10 cellular contexts compared by ENCODE assay signal in genomic region chr15:84840741-84841429, GRCh38. TPM values are rescaled to one million over a fixed set of nuclear protein-coding genes. Genes with fewer than 3 reads are reported as not detected.
DNase-seq lines count a peak whose midpoint lies in the region; ATAC-seq, FAIRE-seq and TF ChIP-seq lines count a peak whose summit lies in the region.
"Had no signal": no experiment of that assay in that cellular context is flagged by ENCODE, and none has a peak within 500 bp of the region (broad histone marks: within the 10 kb centered on the region; RNA-seq: fewer than 3 reads in every experiment).

No MANE protein-coding gene starts in this region.

- H3K36me3 ChIP-seq in liver (ENCODE audit: control insufficient read depth in 4 of 4, insufficient read depth in 3 of 4, low read depth in 1 of 4, low read length in 3 of 4), result no peaks in the 10 kb centered on the region

- no peaks in the 10 kb centered on the region for H3K36me3 Mint-ChIP-seq in chondrocyte (ENCODE audit: low read depth)

- no peak for FAIRE-seq in urothelium cell line (lab: Jason Lieb, UNC)
- FAIRE-seq: A204.1 had no signal

- no peak for ATAC-seq in GM19324 (IDR thresholded peaks at IDR 0.05; ENCODE audit: low FRiP score, unreplicated experiment)
- no peak for ATAC-seq in HG02970 (IDR thresholded peaks at IDR 0.05; ENCODE audit: low FRiP score, unreplicated experiment)

- peaks cover 10 to 42% (median 21%) of the 10 kb centered on the region in 4 donors for H3K4me1 ChIP-seq in liver (ENCODE audit: control insufficient read depth in 4 of 4, insufficient read depth in 4 of 4, low read length in 3 of 4)

- peak overlapping the region; percentile 40 to 92 for H3K9ac ChIP-seq in liver (ENCODE audit: low read depth in 1 of 2, low read length in 2 of 2)

- no peaks in the 10 kb centered on the region for H3K27me3 ChIP-seq in liver (ENCODE audit: control insufficient read depth in 4 of 4, insufficient read depth in 4 of 4, low read length in 3 of 4)

- TF ChIP-seq CTCF in chondrocyte (IDR thresholded peaks at IDR 0.05) (no peak), liver (IDR thresholded peaks at IDR 0.05; ENCODE audit: low read depth, low read length, missing input control) (peak; percentile 5)

- no peak overlapping the region for H3K4me3 ChIP-seq in liver (ENCODE audit: low read depth in 1 of 3, low read length in 3 of 3)

- H3K27ac ChIP-seq in liver (ENCODE audit: low read depth in 1 of 2, low read length in 2 of 2), result peak overlapping the region; percentile 90 to 93

- DNase-seq in NCI-H2107 treated with DMSO at 0.1 percent for 48 hours (lab: John Stamatoyannopoulos, UW; ENCODE audit: unreplicated experiment) (peak; percentile 25), NCI-H2107 (lab: John Stamatoyannopoulos, UW) (no peak), chondrocyte (ENCODE audit: low spot score) (no peak), urothelium cell line (ENCODE audit: low spot score) (peak; percentile 76), DMS 273 (lab: John Stamatoyannopoulos, UW; ENCODE audit: unreplicated experiment) (no peak)
- DNase-seq: NCI-H2029 treated with DMSO at 0.1 percent for 48 hours had no signal

- H3K4me1 Mint-ChIP-seq in chondrocyte (ENCODE audit: low read depth), result peaks cover 36% of the 10 kb centered on the region

- no peaks in the 10 kb centered on the region for H3K9me3 Mint-ChIP-seq in chondrocyte (ENCODE audit: low read depth)

- TF ChIP-seq RAD21 in liver (IDR thresholded peaks at IDR 0.05), result peak; percentile 61 to 63

- H3K27ac Mint-ChIP-seq in chondrocyte (ENCODE audit: unreplicated experiment), result peak overlapping the region; percentile 92

- H3K27me3 Mint-ChIP-seq in chondrocyte (ENCODE audit: low read depth), result no peaks in the 10 kb centered on the region

- 35% methylated on average over 12 of the region's 12 CpGs for WGBS in liver

- H3K9me3 ChIP-seq in liver (ENCODE audit: control insufficient read depth in 4 of 4, low read length in 3 of 4), result no peaks in the 10 kb centered on the region

- no peak overlapping the region for H3K4me3 Mint-ChIP-seq in chondrocyte (ENCODE audit: unreplicated experiment)

TF ChIP-seq in liver, 16 proteins besides CTCF, POLR2A, EP300 and RAD21:
- peak; percentile 93 for TF ChIP-seq ATF3 (IDR thresholded peaks at IDR 0.05)
- TF ChIP-seq, protein P1, sequence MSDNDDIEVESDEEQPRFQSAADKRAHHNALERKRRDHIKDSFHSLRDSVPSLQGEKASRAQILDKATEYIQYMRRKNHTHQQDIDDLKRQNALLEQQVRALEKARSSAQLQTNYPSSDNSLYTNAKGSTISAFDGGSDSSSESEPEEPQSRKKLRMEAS (IDR thresholded peaks at IDR 0.05), result peak; percentile 95
- peak; percentile 83 for TF ChIP-seq YY1 (IDR thresholded peaks at IDR 0.05)
- TF ChIP-seq FOXA2 (IDR thresholded peaks at IDR 0.05), result peak; percentile 50
- TF ChIP-seq SP1 (IDR thresholded peaks at IDR 0.05), result peak; percentile 99
- peak; percentile 87 for TF ChIP-seq REST (IDR thresholded peaks at IDR 0.05)
- TF ChIP-seq NR2F2 (IDR thresholded peaks at IDR 0.05), result peak; percentile 79
- peak; percentile 34 for TF ChIP-seq TAF1 (conservative IDR thresholded peaks at IDR 0.05)
- TF ChIP-seq HNF4G (IDR thresholded peaks at IDR 0.05), result peak; percentile 87
- TF ChIP-seq EGR1 (IDR thresholded peaks at IDR 0.05; ENCODE audit: low read depth in 2 of 2), result peak; percentile 93 to 99
- peak; percentile 92 to 96 for TF ChIP-seq HNF4A (conservative IDR thresholded peaks at IDR 0.05)
- TF ChIP-seq ZBTB33 (IDR thresholded peaks at IDR 0.05), result peak; percentile 92
- peak; percentile 99 to 100 for TF ChIP-seq RXRA (IDR thresholded peaks at IDR 0.05)
- TF ChIP-seq GABPA (IDR thresholded peaks at IDR 0.05 in 1 of 2, conservative IDR thresholded peaks at IDR 0.05 in 1 of 2), result peak in 1 of 2 donors; percentile 57
- TF ChIP-seq JUND (IDR thresholded peaks at IDR 0.05), result peak; percentile 94 to 96
- TF ChIP-seq FOXA1 (IDR thresholded peaks at IDR 0.05), result peak; percentile 64

RNA-seq across cellular contexts. Expression of gene ALPK3, which starts 23.7 kb away (rescaled TPM):
- total RNA-seq in chondrocyte (0.56 to 6.4 TPM (median 4.2 TPM) in 3 replicates), liver (10 to 100 TPM in 1 of 2 donors, 1 to 10 TPM in 1; 3.1 to 10.0 TPM)
- polyA plus RNA-seq in liver, result 1 to 10 TPM in 1 of 2 donors, under 1 TPM in 1; 0.96 to 2.5 TPM

RNA-seq across cellular contexts. Expression of gene SLC28A1, which starts 43.6 kb away (rescaled TPM):
- total RNA-seq in chondrocyte, result not detected in 3 replicates
- 10 to 100 TPM in 1 of 2 donors, under 1 TPM in 1; 0.09 to 39.7 TPM for total RNA-seq in liver
- 10 to 100 TPM; 14.8 to 21.9 TPM for polyA plus RNA-seq in liver

Comparison
In these comparisons a context has a peak if more than half of its experiments do, and no peak if none do; other contexts are left out.
1. DNase-seq: peak in NCI-H2107 treated with DMSO at 0.1 percent for 48 hours (single experiment) and urothelium cell line (single experiment); none in NCI-H2107 (single experiment), chondrocyte (single experiment) and DMS 273 (single experiment).